In the genomic region with DNA sequence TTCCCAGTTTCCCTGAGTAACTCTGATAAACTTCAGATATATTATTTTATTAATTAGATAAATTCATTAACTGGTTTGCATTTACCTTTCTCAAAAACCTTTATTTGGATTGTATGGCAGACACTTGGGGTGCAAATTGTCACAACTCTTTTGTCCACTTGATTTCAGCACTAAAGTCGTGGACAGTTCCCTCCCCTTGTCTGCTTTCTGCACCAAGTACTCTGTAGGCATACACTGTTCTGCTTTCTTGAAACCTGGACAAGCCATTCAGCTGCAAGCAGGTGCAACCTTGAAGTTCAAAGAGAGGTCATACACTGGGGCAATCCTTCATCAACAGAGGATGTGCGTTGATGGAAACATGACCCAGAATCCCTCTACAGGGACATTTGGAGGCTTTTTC, we compare ENCODE assay signal across 12 cellular contexts.
DNase-seq lines count a peak whose midpoint lies in the region; ATAC-seq and TF ChIP-seq lines count a peak whose summit lies in the region.
"Had no signal": no experiment of that assay in that cellular context is flagged by ENCODE, and none has a peak within 500 bp of the region (broad histone marks: within the 10 kb centered on the region; RNA-seq: fewer than 3 reads in every experiment).

No MANE protein-coding gene starts in this region.

- H3K4me1 ChIP-seq in neural progenitor cell: no peaks in the 10 kb centered on the region
- H3K4me1 ChIP-seq: foreskin keratinocyte had no signal

- peaks cover 4% of the 10 kb centered on the region for H4K20me1 ChIP-seq in neural progenitor cell (ENCODE audit: low read depth)

- H2AFZ ChIP-seq in neural progenitor cell (replicated peaks): no peak overlapping the region

- H3K36me3 Mint-ChIP-seq in neural progenitor cell: no peaks in the 10 kb centered on the region
- H3K36me3 Mint-ChIP-seq: mesothelial cell of epicardium had no signal

- peak; percentile 0 for DNase-seq in NOMO-1 treated with DMSO at 0.1 percent for 48 hours (lab: John Stamatoyannopoulos, UW; ENCODE audit: unreplicated experiment)
- DNase-seq in NOMO-1 treated with dmso at 0.1 percent for 144 hours (lab: John Stamatoyannopoulos, UW; ENCODE audit: unreplicated experiment): no peak
- DNase-seq in MV-4-11 (lab: John Stamatoyannopoulos, UW): peak; percentile 10
- peak; percentile 7 to 50 for DNase-seq in cardiac fibroblast (ENCODE audit: low read depth in 2 of 2)
- peak; percentile 73 for DNase-seq in neural progenitor cell (ENCODE audit: low spot score)
- DNase-seq in foreskin melanocyte: no peak
- no peak for DNase-seq in stimulated activated CD8-positive, alpha-beta memory T cell treated with anti-CD3 and anti-CD28 coated beads, Interleukin-4, amount 100 ng/mL, for 48 hours
- DNase-seq: NCI-H2227 treated with DMSO at 0.1 percent for 48 hours had no signal

- H3K27me3 ChIP-seq in neural progenitor cell: no peaks in the 10 kb centered on the region
- H3K27me3 ChIP-seq: foreskin keratinocyte had no signal

- H3K4me3 Mint-ChIP-seq in neural progenitor cell: no peak overlapping the region
- H3K4me3 Mint-ChIP-seq: mesothelial cell of epicardium had no signal

- H3K9ac ChIP-seq in neural progenitor cell: no peak overlapping the region

- H3K4me3 ChIP-seq in cardiac fibroblast (replicated peaks in 1 of 2; ENCODE audit: low read depth in 2 of 2, low read length in 2 of 2): no peak overlapping the region
- H3K4me3 ChIP-seq in neural progenitor cell: no peak overlapping the region
- H3K4me3 ChIP-seq: skin epidermis had no signal

- H3K9me3 Mint-ChIP-seq in neural progenitor cell: peaks cover 2% of the 10 kb centered on the region

- H3K4me1 Mint-ChIP-seq in neural progenitor cell: no peaks in the 10 kb centered on the region
- H3K4me1 Mint-ChIP-seq: mesothelial cell of epicardium had no signal

- H3K27ac ChIP-seq in neural progenitor cell: no peak overlapping the region
- H3K27ac ChIP-seq: foreskin keratinocyte, skin epidermis had no signal

- no peaks in the 10 kb centered on the region for H3K9me3 ChIP-seq in neural progenitor cell (ENCODE audit: low read depth)

- no peak for TF ChIP-seq CTCF in cardiac fibroblast (IDR thresholded peaks at IDR 0.05; ENCODE audit: low read depth, low read length)
- no peak for TF ChIP-seq CTCF in neural progenitor cell (IDR thresholded peaks at IDR 0.05)

- no peaks in the 10 kb centered on the region for H3K27me3 Mint-ChIP-seq in neural progenitor cell (ENCODE audit: insufficient read depth, low read depth)

- no peak overlapping the region for H3K4me2 ChIP-seq in neural progenitor cell

- H3F3A ChIP-seq in neural progenitor cell (ENCODE audit: low read depth): no peaks in the 10 kb centered on the region

- H3K79me2 ChIP-seq in neural progenitor cell (ENCODE audit: low read depth): no peaks in the 10 kb centered on the region

- ATAC-seq in GM19035 (IDR thresholded peaks at IDR 0.05; ENCODE audit: unreplicated experiment): no peak
- ATAC-seq: foreskin keratinocyte had no signal

- no peaks in the 10 kb centered on the region for H3K36me3 ChIP-seq in neural progenitor cell

- no peak overlapping the region for H3K27ac Mint-ChIP-seq in neural progenitor cell
- H3K27ac Mint-ChIP-seq: mesothelial cell of epicardium had no signal

Comparison
In these comparisons a context has a peak if more than half of its experiments do, and no peak if none do; other contexts are left out.
1. DNase-seq: peak in NOMO-1 treated with DMSO at 0.1 percent for 48 hours (single experiment), MV-4-11 (single experiment), cardiac fibroblast (2 of 2) and neural progenitor cell (single experiment); none in NOMO-1 treated with dmso at 0.1 percent for 144 hours (single experiment), foreskin melanocyte (single experiment) and stimulated activated CD8-positive, alpha-beta memory T cell treated with anti-CD3 and anti-CD28 coated beads, Interleukin-4, amount 100 ng/mL, for 48 hours (single experiment).